27 cellular contexts compared by ENCODE assay signal in the genomic region with DNA sequence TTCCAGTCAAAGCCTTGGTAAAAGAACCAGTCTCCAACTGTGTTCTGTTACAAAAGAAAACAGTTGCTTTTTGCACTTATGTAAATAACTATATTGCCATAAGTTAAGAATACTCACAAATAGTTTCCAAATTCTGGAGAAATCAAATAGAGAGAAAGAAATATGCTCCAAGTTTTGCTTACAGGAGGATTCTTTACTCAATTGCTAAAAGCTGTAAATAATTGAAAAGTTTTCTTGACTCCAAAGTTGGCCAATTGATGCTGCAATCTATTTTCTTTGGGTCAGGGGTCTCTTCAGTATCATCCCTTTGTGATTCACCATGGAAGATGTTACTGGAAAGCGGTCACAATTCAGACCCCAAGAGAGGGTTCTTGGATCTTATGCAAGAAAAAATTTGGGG. TPM values are rescaled to one million over a fixed set of nuclear protein-coding genes. Genes with fewer than 3 reads are reported as not detected.
"Had no signal": no experiment of that assay in that cellular context is flagged by ENCODE, and none has a peak within 500 bp of the region (broad histone marks: within the 10 kb centered on the region; RNA-seq: fewer than 3 reads in every experiment).

No MANE protein-coding gene starts in this region.

- H3K4me3 ChIP-seq: K562 had no signal

- H3K9ac ChIP-seq: KMS-11, SK-N-SH had no signal

- DNase-seq: Kasumi-1, MV-4-11, NCI-H1048, NCI-H1105, NCI-H1417, NCI-H1436 treated with DMSO at 0.1 percent for 48 hours, NCI-H1694, NCI-H1930, NCI-H2081, NCI-H2107, NCI-H226, NCI-H446, NCI-H510A, NCI-H524 treated with DMSO at 0.1 percent for 48 hours, NCI-H69, NCI-H774, RPMI8226, SHP77 treated with DMSO at 0.1 percent for 48 hours, SK-N-SH, SW 1271, T-cell had no signal

- H3K9me3 ChIP-seq: SK-N-SH had no signal

- H3K4me2 ChIP-seq: KMS-11, SK-N-SH had no signal

- ATAC-seq: K562, T-cell had no signal

- H3K27ac ChIP-seq: HL-60, KMS-11 had no signal

- H3K9me2 ChIP-seq: SK-N-SH had no signal

RNA-seq across cellular contexts. Expression of gene CALHM3, which starts 50.5 kb away (rescaled TPM):
- total RNA-seq: K562, OCI-LY7, SK-MEL-5, T-cell had no signal
- polyA plus RNA-seq: IgD-negative memory B cell, K562, SK-N-SH had no signal
